1 cellular context compared by ENCODE assay signal in genomic region chr22:19143967-19144400, GRCh38.
TF ChIP-seq lines count a peak whose summit lies in the region.

No MANE protein-coding gene starts in this region.

TF ChIP-seq in K562, 482 proteins besides CTCF, POLR2A, EP300 and RAD21 (continued from another document):
- TF ChIP-seq ZBTB40 (IDR thresholded peaks at IDR 0.05) (no peak; the same call in 1 of the 2 replicates), ZBTB40 (CRISPR knock-in tag; IDR thresholded peaks at IDR 0.05) (0 out of 2 replicates have a peak, but pooled peaks have one; percentile 19), SIN3A (IDR thresholded peaks at IDR 0.05; ENCODE audit: borderline replicate concordance in 2 of 2, control insufficient read depth in 1 of 2, low read depth in 2 of 2, low read length in 2 of 2) (peak in 1 of 2 experiments; percentile 65; a peak in 1 of 4 replicates), PKNOX1 (IDR thresholded peaks at IDR 0.05) (0 out of 2 replicates have a peak, but pooled peaks have one; percentile 7), ZSCAN29 (IDR thresholded peaks at IDR 0.05) (peak; percentile 63; the same call in 1 of the 2 replicates), PHF20 (IDR thresholded peaks at IDR 0.05; ENCODE audit: partially characterized antibody) (no peak), SMAD1 (IDR thresholded peaks at IDR 0.05; ENCODE audit: low read depth, low read length, partially characterized antibody) (peak; percentile 2), IFI16 (CRISPR knock-in tag; IDR thresholded peaks at IDR 0.05) (peak; percentile 25; the same call in 1 of the 2 replicates), ELF1 (tag; IDR thresholded peaks at IDR 0.05) (0 out of 2 replicates have a peak, but pooled peaks have one; percentile 56), TRIM28 (IDR thresholded peaks at IDR 0.05) (peak; percentile 39; the same call in 1 of the 2 replicates), ZNF280A (IDR thresholded peaks at IDR 0.05; ENCODE audit: low read depth, partially characterized antibody) (peak; percentile 42), TRIM25 (IDR thresholded peaks at IDR 0.05; ENCODE audit: borderline replicate concordance) (peak; percentile 98; the same call in 1 of the 2 replicates), PPARD (CRISPR knock-in tag; IDR thresholded peaks at IDR 0.05) (no peak), HSF4 (CRISPR knock-in tag; IDR thresholded peaks at IDR 0.05; ENCODE audit: borderline replicate concordance) (no peak), ZKSCAN1 (IDR thresholded peaks at IDR 0.05; ENCODE audit: low read depth, low read length) (peak; percentile 30; the same call in 1 of the 2 replicates), IRF1 (CRISPR knock-in tag; IDR thresholded peaks at IDR 0.05; ENCODE audit: borderline replicate concordance) (no peak), TAL1 (IDR thresholded peaks at IDR 0.05) (peak; percentile 29; the same call in 1 of the 2 replicates), STAT5A (IDR thresholded peaks at IDR 0.05; ENCODE audit: borderline replicate concordance, low read length) (0 out of 2 replicates have a peak, but pooled peaks have one; percentile 4), MIER1 (IDR thresholded peaks at IDR 0.05; ENCODE audit: low read depth) (peak; percentile 79)
